In genomic region chr6:13065596-13065995, GRCh38 we compare ENCODE assay signal across 17 cellular contexts.
"Had no signal": no experiment of that assay in that cellular context is flagged by ENCODE, and none has a peak within 500 bp of the region (broad histone marks: within the 10 kb centered on the region; RNA-seq: fewer than 3 reads in every experiment).

No MANE protein-coding gene starts in this region.

- ATAC-seq: effector memory CD8-positive, alpha-beta T cell; gastroesophageal sphincter; left lung; lower lobe of right lung; natural killer cell had no signal

- H3K27me3 ChIP-seq: esophagus squamous epithelium, gastroesophageal sphincter, left lung, sigmoid colon, stomach had no signal

- H3K4me3 ChIP-seq: esophagus squamous epithelium, gastroesophageal sphincter, left lung, lower lobe of right lung, sigmoid colon, skin epidermis, stomach had no signal

- DNase-seq: effector memory CD8-positive, alpha-beta T cell; esophagus squamous epithelium; glutamatergic neuron; immature natural killer cell; left lung; lower lobe of right lung; natural killer cell; posterior cingulate gyrus; sigmoid colon; stimulated activated CD4-positive, alpha-beta T cell treated with anti-CD3 and anti-CD28 coated beads, Interleukin-12 subunit alpha, Interleukin-12 subunit beta, amount 100 ng/mL, for 4 hours; stimulated activated naive CD4-positive, alpha-beta T cell; stomach; substantia nigra; trophoblast cell had no signal

- H3K36me3 ChIP-seq: esophagus squamous epithelium, gastroesophageal sphincter, left lung, lower lobe of right lung, sigmoid colon, stomach had no signal

- H3K27ac ChIP-seq: epithelial cell of prostate, esophagus squamous epithelium, gastroesophageal sphincter, left lung, lower lobe of right lung, sigmoid colon, stomach had no signal
